Comparison of ENCODE assay signal across 2 cellular contexts in the genomic region with DNA sequence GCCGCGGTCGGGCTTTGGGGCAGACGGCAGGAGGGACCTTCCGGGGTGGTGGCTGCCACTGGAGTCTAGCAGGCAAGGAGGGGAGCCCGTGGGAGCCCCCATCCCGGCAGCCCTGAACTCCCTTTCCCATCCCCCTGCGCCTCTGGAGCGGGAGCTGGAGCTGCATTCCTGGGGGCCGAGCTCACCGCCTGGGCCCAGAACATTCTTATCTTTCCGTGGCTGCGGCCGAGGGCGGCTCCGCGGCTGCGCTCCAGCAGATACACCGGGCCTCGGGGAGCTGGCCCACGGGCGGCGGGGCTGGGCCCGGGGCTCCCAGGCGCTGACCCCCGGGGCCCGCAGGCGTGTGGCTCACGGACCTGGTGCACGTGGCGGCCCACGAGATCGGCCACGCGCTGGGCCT. TPM values are rescaled to one million over a fixed set of nuclear protein-coding genes. Genes with fewer than 3 reads are reported as not detected.
"Had no signal": no experiment of that assay in that cellular context is flagged by ENCODE, and none has a peak within 500 bp of the region (broad histone marks: within the 10 kb centered on the region; RNA-seq: fewer than 3 reads in every experiment).

No MANE protein-coding gene starts in this region.

RNA-seq across cellular contexts. Expression of a gene that starts 1.4 kb away (rescaled TPM):
- total RNA-seq: dermis microvascular lymphatic vessel endothelial cell had no signal
- polyA plus RNA-seq: mammary epithelial cell had no signal
